Comparison of ENCODE assay signal across 8 cellular contexts in the genomic region with DNA sequence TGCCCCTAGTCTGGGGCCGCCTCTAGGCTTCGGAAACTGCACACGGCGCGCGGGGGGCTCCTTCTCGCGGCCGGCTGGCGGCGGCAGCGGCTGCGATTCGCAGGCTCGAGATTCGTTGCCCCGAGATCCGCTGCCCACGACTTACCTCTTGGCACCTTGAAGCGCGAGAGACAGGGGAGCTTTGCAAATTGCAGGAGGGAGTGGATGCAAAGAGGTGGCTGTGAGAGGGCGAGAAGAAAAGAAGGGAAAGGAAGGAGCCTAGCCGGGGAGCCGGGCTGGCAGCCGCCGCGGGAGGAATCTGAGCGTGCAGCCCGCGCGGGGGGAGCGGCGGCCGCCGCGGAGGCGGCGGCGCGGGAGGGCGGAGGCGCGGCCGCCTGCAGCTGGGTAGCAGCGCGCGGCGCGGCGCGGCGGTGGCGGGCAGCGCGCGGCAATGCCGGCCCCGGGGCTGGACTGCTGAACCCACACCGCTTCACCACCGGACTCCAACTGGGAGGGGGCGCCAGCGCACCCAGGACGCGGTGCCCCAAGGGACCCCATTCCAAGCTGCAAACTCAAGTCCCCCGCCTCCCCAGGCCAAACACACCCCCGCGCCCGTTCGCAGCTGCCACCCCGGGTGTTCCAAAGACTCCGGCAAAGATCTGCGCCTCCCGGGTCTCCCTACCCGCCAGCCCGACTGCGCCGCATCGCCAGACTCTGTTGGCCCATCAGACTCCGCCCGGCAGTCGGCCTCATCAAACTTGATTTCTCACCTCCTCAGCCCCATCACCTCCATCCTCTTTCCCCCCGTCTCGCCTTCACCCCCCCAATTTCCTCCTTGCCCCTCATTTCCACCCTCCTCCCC. TPM values are rescaled to one million over a fixed set of nuclear protein-coding genes. Genes with fewer than 3 reads are reported as not detected.
DNase-seq lines count a peak whose midpoint lies in the region; ATAC-seq and TF ChIP-seq lines count a peak whose summit lies in the region.

No MANE protein-coding gene starts in this region.

- H3K4me3 ChIP-seq in GM12865 (ENCODE audit: low read depth, low read length) (peak overlapping the region; percentile 42), NB4 (ENCODE audit: low read depth, low read length) (peak overlapping the region; percentile 80), coronary artery (peak overlapping the region; percentile 76)

- ATAC-seq in left lobe of liver: peak; percentile 74
- no peak for ATAC-seq in HG03045 (IDR thresholded peaks at IDR 0.05; ENCODE audit: unreplicated experiment)

- no peak for DNase-seq in GM12865 (ENCODE audit: low read depth)
- peak; percentile 95 for DNase-seq in NB4 (ENCODE audit: low read depth)
- peak; percentile 22 for DNase-seq in activated CD4-positive, alpha-beta T cell treated with anti-CD3 and anti-CD28 coated beads for 1 hour
- DNase-seq in coronary artery (ENCODE audit: low spot score): peak; percentile 79
- DNase-seq in left lobe of liver (ENCODE audit: low spot score): peak; percentile 51
- peak; percentile 45 for DNase-seq in stimulated activated CD4-positive, alpha-beta T cell treated with anti-CD3 and anti-CD28 coated beads, Interleukin-1b, Interleukin-23, amount 100 ng/mL, for 48 hours
- no peak for DNase-seq in DMS114 treated with DMSO at 0.1 percent for 48 hours (lab: John Stamatoyannopoulos, UW; ENCODE audit: unreplicated experiment)

- peak; percentile 30 for TF ChIP-seq POLR2A in NB4 (IDR thresholded peaks at IDR 0.05; ENCODE audit: extremely low read depth, insufficient read length)

- no peak for TF ChIP-seq CTCF in GM12865 (IDR thresholded peaks at IDR 0.05; ENCODE audit: insufficient read depth, low read depth, low read length, missing control alignments)
- TF ChIP-seq CTCF in NB4 (IDR thresholded peaks at IDR 0.05; ENCODE audit: low read depth, low read length): peak; percentile 23
- TF ChIP-seq CTCF in coronary artery (IDR thresholded peaks at IDR 0.05): no peak

- H3K27ac ChIP-seq in coronary artery: peak overlapping the region in 1 of 2 donors; percentile 76

RNA-seq across cellular contexts. Expression of a gene that starts 44.2 kb away (rescaled TPM):
- total RNA-seq in left lobe of liver: 1.2 TPM

Comparison
In these comparisons a context has a peak if more than half of its experiments do, and no peak if none do; other contexts are left out.
1. DNase-seq: peak in NB4 (single experiment), activated CD4-positive, alpha-beta T cell treated with anti-CD3 and anti-CD28 coated beads for 1 hour (single experiment), coronary artery (single experiment), left lobe of liver (single experiment) and stimulated activated CD4-positive, alpha-beta T cell treated with anti-CD3 and anti-CD28 coated beads, Interleukin-1b, Interleukin-23, amount 100 ng/mL, for 48 hours (single experiment); none in GM12865 (single experiment) and DMS114 treated with DMSO at 0.1 percent for 48 hours (single experiment).
2. Peak in every context shown above with its lines, with median percentiles within 50 percentile points of each other: H3K4me3 ChIP-seq.